8 cellular contexts compared by ENCODE assay signal in genomic region chr3:188390347-188390718, GRCh38.
A peak's percentile ranks its signal among the peaks of the same experiment; 100 is the strongest.
DNase-seq lines count a peak whose midpoint lies in the region; ATAC-seq and TF ChIP-seq lines count a peak whose summit lies in the region.

No MANE protein-coding gene starts in this region.

- DNase-seq in nephron progenitor cell, result no peak
- DNase-seq in RPMI8226, result no peak
- no peak for DNase-seq in SW480 (ENCODE audit: low spot score)
- no peak for DNase-seq in endothelial cell (ENCODE audit: low spot score)
- DNase-seq in GM19240 (ENCODE audit: insufficient read length, low spot score), result no peak

- TF ChIP-seq CTCF in nephron progenitor cell (IDR thresholded peaks at IDR 0.05) (no peak), endothelial cell (IDR thresholded peaks at IDR 0.05; ENCODE audit: unreplicated experiment) (no peak)

- no peaks in the 10 kb centered on the region for H3K27me3 Mint-ChIP-seq in activated naive CD8-positive, alpha-beta T cell
- H3K27me3 Mint-ChIP-seq in nephron progenitor cell (ENCODE audit: low read depth, poor library complexity) (no peaks in the 10 kb centered on the region), endothelial cell (ENCODE audit: unreplicated experiment) (no peaks in the 10 kb centered on the region)

- peaks cover 3% of the 10 kb centered on the region for H3K36me3 Mint-ChIP-seq in activated naive CD8-positive, alpha-beta T cell
- H3K36me3 Mint-ChIP-seq in nephron progenitor cell (ENCODE audit: low read depth), result no peaks in the 10 kb centered on the region
- H3K36me3 Mint-ChIP-seq in endothelial cell (ENCODE audit: low read depth, unreplicated experiment), result no peaks in the 10 kb centered on the region

- peak overlapping the region; percentile 15 for H3K4me3 Mint-ChIP-seq in activated naive CD8-positive, alpha-beta T cell
- H3K4me3 Mint-ChIP-seq in nephron progenitor cell, result no peak overlapping the region
- H3K4me3 Mint-ChIP-seq in endothelial cell (ENCODE audit: unreplicated experiment), result no peak overlapping the region

- H3K9me3 Mint-ChIP-seq in activated naive CD8-positive, alpha-beta T cell (ENCODE audit: low read depth), result no peaks in the 10 kb centered on the region
- H3K9me3 Mint-ChIP-seq in nephron progenitor cell (no peaks in the 10 kb centered on the region), endothelial cell (ENCODE audit: unreplicated experiment) (no peaks in the 10 kb centered on the region)

- H3K27ac Mint-ChIP-seq in activated naive CD8-positive, alpha-beta T cell, result peak overlapping the region; percentile 91
- H3K27ac Mint-ChIP-seq in nephron progenitor cell, result peak overlapping the region; percentile 22
- H3K27ac Mint-ChIP-seq in endothelial cell (ENCODE audit: unreplicated experiment), result no peak overlapping the region

- ATAC-seq in GM18519 (IDR thresholded peaks at IDR 0.05; ENCODE audit: low FRiP score, unreplicated experiment) (peak; percentile 12), HG02571 (IDR thresholded peaks at IDR 0.05; ENCODE audit: unreplicated experiment) (peak; percentile 15)

- peaks cover 18% of the 10 kb centered on the region for H3K4me1 Mint-ChIP-seq in activated naive CD8-positive, alpha-beta T cell (ENCODE audit: low read depth)
- H3K4me1 Mint-ChIP-seq in nephron progenitor cell (peaks cover 24% of the 10 kb centered on the region), endothelial cell (ENCODE audit: unreplicated experiment) (peaks cover 18% of the 10 kb centered on the region)
